Comparison of ENCODE assay signal across 17 cellular contexts in the genomic region with DNA sequence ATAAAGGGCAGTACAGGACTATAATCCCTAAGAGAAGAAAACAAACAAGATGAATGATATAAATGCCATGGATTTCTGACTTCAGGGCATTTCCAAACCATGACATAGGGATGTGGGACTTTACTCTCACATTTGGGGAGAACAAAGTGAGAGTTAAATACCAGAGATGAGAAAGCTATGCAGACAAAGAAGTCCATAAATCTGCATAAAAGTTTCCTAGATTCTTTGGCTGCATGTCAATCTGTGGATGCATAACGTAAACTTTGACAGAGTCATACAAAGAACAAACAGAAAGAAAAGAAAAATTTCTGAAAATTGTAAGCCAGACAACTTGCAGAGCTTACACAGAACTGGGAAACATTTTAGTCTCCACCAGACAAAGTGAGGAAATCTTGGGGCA. TPM values are rescaled to one million over a fixed set of nuclear protein-coding genes. Genes with fewer than 3 reads are reported as not detected.
DNase-seq lines count a peak whose midpoint lies in the region; ATAC-seq, FAIRE-seq and TF ChIP-seq lines count a peak whose summit lies in the region.
"Had no signal": no experiment of that assay in that cellular context is flagged by ENCODE, and none has a peak within 500 bp of the region (broad histone marks: within the 10 kb centered on the region; RNA-seq: fewer than 3 reads in every experiment).

No MANE protein-coding gene starts in this region.

- H3K4me1 Mint-ChIP-seq in osteocyte (ENCODE audit: unreplicated experiment), result peaks cover 9% of the 10 kb centered on the region

- H4K5ac ChIP-seq in H1 (ENCODE audit: insufficient read length, low read depth, low read length), result no peak overlapping the region

- no peaks in the 10 kb centered on the region for H3K79me1 ChIP-seq in H1 (ENCODE audit: low read depth, low read length)

- no peak overlapping the region for H3K23ac ChIP-seq in H1 (ENCODE audit: insufficient read length)

- H2BK15ac ChIP-seq in H1 (ENCODE audit: low read length), result no peak overlapping the region

- no peaks in the 10 kb centered on the region for H3K23me2 ChIP-seq in H1 (ENCODE audit: low read depth, low read length)

- H3K9me2 ChIP-seq in PC-3 (replicated peaks; ENCODE audit: low read length) (no peaks in the 10 kb centered on the region), SK-N-SH (no peaks in the 10 kb centered on the region)

- BruUV-seq in PC-3 (replicated peaks; lab: Mats Ljungman, UMichigan), result no TSS peak

- intact Hi-C loops in PC-3 (cut with micrococcal nuclease) (no loop called here), adrenal gland (cut with DNase I) (no loop called here)

- H3K9me3 ChIP-seq in PC-3 (ENCODE audit: low read length) (no peaks in the 10 kb centered on the region), H1 (ENCODE audit: insufficient read depth in 2 of 2, low read depth in 1 of 2, low read length in 1 of 2) (0 out of 4 replicates have a peak, but pooled peaks cover 0 to 1% of the 10 kb centered on the region in 2 experiments), adrenal gland (replicated peaks in 1 of 3) (no peaks in the 10 kb centered on the region), SK-N-SH (no peaks in the 10 kb centered on the region)
- H3K9me3 ChIP-seq: BE2C had no signal

- H4K8ac ChIP-seq in H1 (ENCODE audit: extremely low read depth, insufficient read depth, low read length), result no peak overlapping the region

- no peak overlapping the region for H3K4ac ChIP-seq in H1 (replicated peaks; ENCODE audit: insufficient read length, low read depth, low read length)

- no peak overlapping the region for H2AK5ac ChIP-seq in H1 (ENCODE audit: low read depth, low read length)

- no peaks in the 10 kb centered on the region for H3K36me3 ChIP-seq in PC-3 (ENCODE audit: low read depth, low read length)
- H3K36me3 ChIP-seq in H1 (ENCODE audit: control insufficient read depth in 2 of 4, insufficient read depth in 4 of 4, low read length in 3 of 4), result no peaks in the 10 kb centered on the region
- no peaks in the 10 kb centered on the region for H3K36me3 ChIP-seq in adrenal gland (replicated peaks in 1 of 2)
- no peaks in the 10 kb centered on the region for H3K36me3 ChIP-seq in SK-N-SH (replicated peaks in 1 of 2; ENCODE audit: control insufficient read depth in 1 of 2, insufficient read depth in 2 of 2, low read length in 1 of 2)
- H3K36me3 ChIP-seq: BE2C had no signal

- peak; percentile 31 for ATAC-seq in PC-3

- no peak overlapping the region for H2BK120ac ChIP-seq in H1 (replicated peaks; ENCODE audit: low read depth, low read length)

- no peak overlapping the region for H3K14ac ChIP-seq in H1 (ENCODE audit: insufficient read length)

- no peak overlapping the region for H3K18ac ChIP-seq in H1 (ENCODE audit: extremely low read depth, low read length)

- CTCF ChIA-PET in PC-3 (lab: Charles Lee) (no interaction called here), H1 (lab: Charles Lee; ENCODE audit: partially characterized antibody) (no interaction called here), SK-N-SH (lab: Yijun Ruan, JAX) (no interaction called here)

- H3K4me1 ChIP-seq in PC-3 (ENCODE audit: insufficient read depth, low read length) (no peaks in the 10 kb centered on the region), H1 (replicated peaks in 1 of 4; ENCODE audit: control insufficient read depth in 3 of 4, insufficient read depth in 4 of 4, low read length in 3 of 4) (no peaks in the 10 kb centered on the region), adrenal gland (replicated peaks in 1 of 2) (no peaks in the 10 kb centered on the region), SK-N-SH (ENCODE audit: control insufficient read depth in 1 of 2, insufficient read depth in 2 of 2, low read depth in 1 of 2, low read length in 1 of 2) (no peaks in the 10 kb centered on the region)
- H3K4me1 ChIP-seq: BE2C had no signal

- peak; percentile 45 for FAIRE-seq in H1 (lab: Jason Lieb, UNC)
- FAIRE-seq: GM19239, HTR-8/SVneo had no signal

- peaks cover 5% of the 10 kb centered on the region for H3K36me3 Mint-ChIP-seq in osteocyte (ENCODE audit: unreplicated experiment)

- H3K9me3 Mint-ChIP-seq in osteocyte (ENCODE audit: unreplicated experiment), result peaks cover 22% of the 10 kb centered on the region
- H3K9me3 Mint-ChIP-seq: HFFc6 had no signal

- H3K79me2 ChIP-seq in PC-3 (ENCODE audit: low read length) (no peaks in the 10 kb centered on the region), H1 (ENCODE audit: control insufficient read depth in 1 of 2, insufficient read depth in 2 of 2, low read length in 2 of 2) (no peaks in the 10 kb centered on the region), SK-N-SH (ENCODE audit: insufficient read depth) (no peaks in the 10 kb centered on the region)

- no peak overlapping the region for H3K4me2 ChIP-seq in PC-3 (ENCODE audit: low read length)
- no peak overlapping the region for H3K4me2 ChIP-seq in H1 (ENCODE audit: insufficient read depth in 1 of 2, low read depth in 2 of 2, low read length in 2 of 2)
- no peak overlapping the region for H3K4me2 ChIP-seq in SK-N-SH

- no peak overlapping the region for H2BK20ac ChIP-seq in H1 (ENCODE audit: low read length)

- WGBS in H1 (ENCODE audit: extremely low coverage in 1 of 2, insufficient coverage in 1 of 2, insufficient read length in 1 of 2, insufficient replicate concordance in 2 of 2, low coverage in 1 of 2, low lambda C conversion rate in 2 of 2, missing lambda C conversion rate in 1 of 2), 2 experiments, result 83% methylated on average over 1 of the region's 1 CpG; no CpG with 5 or more reads in 1 of the 2 experiments
- 83 to 93% (median 92%) methylated on average over 1 of the region's 1 CpG for WGBS in adrenal gland, 4 donors
- 91% methylated on average over 1 of the region's 1 CpG for WGBS in SK-N-SH (ENCODE audit: low lambda C conversion rate)

- H3F3A ChIP-seq in PC-3 (ENCODE audit: low read length, unreplicated experiment) (no peaks in the 10 kb centered on the region), SK-N-SH (replicated peaks; ENCODE audit: insufficient read depth) (no peaks in the 10 kb centered on the region)

- TF ChIP-seq CTCF in PC-3 (conservative IDR thresholded peaks at IDR 0.05; ENCODE audit: low read depth, low read length) (no peak), H1 (IDR thresholded peaks at IDR 0.05; ENCODE audit: control extremely low read depth in 1 of 3, insufficient read depth in 1 of 3, low read depth in 1 of 3, low read length in 3 of 3) (no peak), osteocyte (IDR thresholded peaks at IDR 0.05) (no peak), adrenal gland (IDR thresholded peaks at IDR 0.05) (no peak), SK-N-SH (IDR thresholded peaks at IDR 0.05) (no peak)

- H3K4me3 ChIP-seq in PC-3 (ENCODE audit: low read length), result no peak overlapping the region
- H3K4me3 ChIP-seq in H1 (ENCODE audit: extremely low read depth in 1 of 4, insufficient read depth in 2 of 4, low read depth in 3 of 4, low read length in 4 of 4), result no peak overlapping the region
- no peak overlapping the region for H3K4me3 ChIP-seq in adrenal gland
- no peak overlapping the region for H3K4me3 ChIP-seq in SK-N-SH (ENCODE audit: low read depth in 2 of 2, low read length in 1 of 2)

- TF ChIP-seq EP300 in H1 (IDR thresholded peaks at IDR 0.05; ENCODE audit: borderline replicate concordance in 1 of 2, low read depth in 2 of 2, low read length in 2 of 2) (no peak), SK-N-SH (IDR thresholded peaks at IDR 0.05; ENCODE audit: borderline replicate concordance in 1 of 2, low read depth in 1 of 2, low read length in 1 of 2) (no peak)

- no peak overlapping the region for H3K27ac ChIP-seq in PC-3 (ENCODE audit: low read length)
- H3K27ac ChIP-seq in H1 (ENCODE audit: low read depth, low read length), result no peak overlapping the region
- H3K27ac ChIP-seq in adrenal gland, result no peak overlapping the region
- H3K27ac ChIP-seq in SK-N-SH (ENCODE audit: low read depth in 2 of 2, low read length in 1 of 2), result no peak overlapping the region
- H3K27ac ChIP-seq: C4-2B had no signal

- H4K91ac ChIP-seq in H1 (replicated peaks; ENCODE audit: insufficient read length, low read length), result no peak overlapping the region

- H2BK5ac ChIP-seq in H1 (ENCODE audit: low read depth, low read length), result no peak overlapping the region

- H3K27me3 ChIP-seq in PC-3 (ENCODE audit: low read length), result no peaks in the 10 kb centered on the region
- no peaks in the 10 kb centered on the region for H3K27me3 ChIP-seq in H1 (replicated peaks in 1 of 4; ENCODE audit: control insufficient read depth in 3 of 4, extremely low read depth in 1 of 4, insufficient read depth in 3 of 4, low read length in 3 of 4)
- no peaks in the 10 kb centered on the region for H3K27me3 ChIP-seq in adrenal gland
- no peaks in the 10 kb centered on the region for H3K27me3 ChIP-seq in SK-N-SH (ENCODE audit: insufficient read depth)
- H3K27me3 ChIP-seq: BE2C had no signal

- H4K20me1 ChIP-seq in PC-3 (ENCODE audit: low read length) (no peaks in the 10 kb centered on the region), H1 (replicated peaks in 1 of 2; ENCODE audit: control insufficient read depth in 1 of 2, insufficient read depth in 2 of 2, low read length in 2 of 2) (no peaks in the 10 kb centered on the region), SK-N-SH (ENCODE audit: insufficient read depth) (no peaks in the 10 kb centered on the region)

- H2AFZ ChIP-seq in PC-3 (ENCODE audit: low read length) (no peak overlapping the region), H1 (ENCODE audit: low read length) (no peak overlapping the region), SK-N-SH (ENCODE audit: low read depth) (no peak overlapping the region)

- no peak overlapping the region for H3K56ac ChIP-seq in H1 (replicated peaks; ENCODE audit: insufficient read length, low read depth, low read length)

- TF ChIP-seq RAD21 in H1 (IDR thresholded peaks at IDR 0.05 in 1 of 2, conservative IDR thresholded peaks at IDR 0.05 in 1 of 2; ENCODE audit: low read depth in 2 of 2, low read length in 2 of 2) (no peak), SK-N-SH (IDR thresholded peaks at IDR 0.05; ENCODE audit: low read length) (no peak)

- H3K9ac ChIP-seq in PC-3 (ENCODE audit: low read length) (no peak overlapping the region), H1 (replicated peaks in 1 of 4; ENCODE audit: extremely low read depth in 1 of 4, low read depth in 3 of 4, low read length in 3 of 4) (no peak overlapping the region), SK-N-SH (no peak overlapping the region)

- DNase-seq in EH (ENCODE audit: low read depth) (peak; percentile 64), PC-3 (peak; percentile 8), H1 (ENCODE audit: low read depth in 1 of 2, low spot score in 2 of 2) (no peak), osteocyte (ENCODE audit: extremely low spot score, unreplicated experiment) (no peak), adrenal gland (no peak), SK-N-SH (no peak), Ammon's horn (ENCODE audit: low spot score) (no peak)
- DNase-seq: ACHN; BE2C; CD4-positive, alpha-beta memory T cell; DMS79; GDM1; HCEC 1CT; HFFc6 had no signal

- no peaks in the 10 kb centered on the region for H3K27me3 Mint-ChIP-seq in osteocyte (ENCODE audit: unreplicated experiment)
- H3K27me3 Mint-ChIP-seq: CD4-positive, alpha-beta memory T cell had no signal

- H2BK12ac ChIP-seq in H1 (ENCODE audit: low read depth, low read length), result no peak overlapping the region

- POLR2A ChIA-PET in PC-3 (lab: Charles Lee; ENCODE audit: unreplicated experiment), result no interaction called here
- POLR2A ChIA-PET in H1 (lab: Charles Lee; ENCODE audit: partially characterized antibody), result interaction anchor here (0.8 kb wide), 1 partner anchor 11 kb away, joined by 4 read pairs; no protein-coding TSS in a partner anchor
- POLR2A ChIA-PET in SK-N-SH (lab: Yijun Ruan, JAX), result no interaction called here

- H3K4me3 Mint-ChIP-seq in osteocyte (ENCODE audit: unreplicated experiment), result no peak overlapping the region
- H3K4me3 Mint-ChIP-seq: CD4-positive, alpha-beta memory T cell; HFFc6 had no signal

- peak overlapping the region; percentile 31 for H3K27ac Mint-ChIP-seq in osteocyte (ENCODE audit: unreplicated experiment)
- H3K27ac Mint-ChIP-seq: CD4-positive, alpha-beta memory T cell; HFFc6 had no signal

- TF ChIP-seq POLR2A in H1 (IDR thresholded peaks at IDR 0.05; ENCODE audit: control extremely low read depth in 1 of 2, low read depth in 2 of 2, low read length in 2 of 2) (no peak), adrenal gland (IDR thresholded peaks at IDR 0.05) (no peak)

RNA-seq across cellular contexts. Expression of gene EPM2A, which starts 11.7 kb away (rescaled TPM):
- total RNA-seq in PC-3 (2014; rRNA removed) (2.9 and 4.0 TPM in 2 replicates), osteocyte (13.6 and 17.6 TPM in 2 replicates), adrenal gland (10 to 100 TPM; 10.2 to 32.8 (median 13.3) TPM)
- total RNA-seq in H1 (2021; fragmentation: NEBNext Ultra II Directional; extraction: Animal tissue kit (Norgen Biotek cat#: 25700)), result 5.2 and 6.2 TPM in 2 replicates
- polyA plus RNA-seq in H1 (2011; rRNA removed) (2.3 and 3.8 TPM in 2 replicates), adrenal gland (10 to 100 TPM in 1 of 3 donors, 1 to 10 TPM in 2; 3.8 to 14.2 (median 4.8) TPM), SK-N-SH (2012; rRNA removed) (2.7 and 3.9 TPM in 2 replicates)
- polyA plus RNA-seq in H1 (2011; cell fraction: cytosol; rRNA removed), result 4.4 TPM
- polyA plus RNA-seq in H1 (2011; cell fraction: nucleus; rRNA removed), result 13.6 TPM
- polyA plus RNA-seq in H1 (2012, experiment 1 of 2), result 3.6 to 6.8 TPM (median 4.5 TPM) in 4 replicates
- polyA plus RNA-seq in H1 (2012, experiment 2 of 2), result 1.1 TPM
- polyA plus RNA-seq in H1 (2013, experiment 1 of 2), result 3.1 TPM
- 2.5 TPM for polyA plus RNA-seq in H1 (2013, experiment 2 of 2)
- polyA minus RNA-seq in H1 (2011; rRNA and poly(A)+ RNA removed), result 10.6 and 16.3 TPM in 2 replicates
- polyA minus RNA-seq in H1 (2011; cell fraction: cytosol; rRNA and poly(A)+ RNA removed), result 5.2 TPM
- polyA minus RNA-seq in H1 (2011; cell fraction: nucleus; rRNA and poly(A)+ RNA removed), result 63.1 TPM
- 2.4 and 3.1 TPM in 2 replicates for polyA plus RNA-seq in SK-N-SH (2012; cell fraction: cytosol; rRNA removed)
- 3.0 and 4.8 TPM in 2 replicates for polyA plus RNA-seq in SK-N-SH (2012; cell fraction: nucleus; rRNA removed)

Comparison
In these comparisons a context has a peak if more than half of its experiments do, and no peak if none do; other contexts are left out.
1. DNase-seq: peak in EH (single experiment) and PC-3 (single experiment); none in H1 (0 of 2), osteocyte (single experiment), adrenal gland (0 of 7), SK-N-SH (single experiment) and Ammon's horn (single experiment).